8 cellular contexts compared by ENCODE assay signal in the genomic region with DNA sequence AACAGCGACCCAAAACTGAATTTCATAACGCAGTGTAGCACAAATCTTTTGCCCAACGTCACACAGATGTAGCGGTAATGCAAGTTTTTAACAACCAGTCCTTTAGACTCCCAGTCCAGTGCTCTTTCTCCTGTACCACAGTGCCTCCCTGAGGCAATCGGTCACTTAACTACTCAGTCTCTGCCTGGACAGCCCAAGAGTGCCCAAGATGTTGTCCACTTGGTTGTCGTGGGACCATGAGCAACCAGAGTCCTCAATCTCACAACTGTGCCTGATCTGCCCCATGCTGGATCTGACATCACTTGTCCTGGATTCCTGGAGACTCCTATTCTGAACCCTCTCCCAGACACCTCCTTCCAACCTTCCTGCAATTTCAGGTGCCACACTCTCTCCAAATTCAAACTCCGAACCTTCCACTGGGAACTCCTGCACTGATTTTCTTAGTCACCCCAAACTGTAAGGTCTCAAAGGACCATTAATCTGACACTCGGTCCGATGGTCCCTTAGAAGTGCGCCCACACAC. TPM values are rescaled to one million over a fixed set of nuclear protein-coding genes. Genes with fewer than 3 reads are reported as not detected.
DNase-seq lines count a peak whose midpoint lies in the region; ATAC-seq and TF ChIP-seq lines count a peak whose summit lies in the region.

No MANE protein-coding gene starts in this region.

- H3K9me3 Mint-ChIP-seq in activated CD4-positive, alpha-beta T cell treated with anti-CD3 and anti-CD28 coated beads, Interleukin-2, amount 10 ng/mL, durations not matched to agents 7 days and 5 days, result no peaks in the 10 kb centered on the region
- H3K9me3 Mint-ChIP-seq in T-cell, result no peaks in the 10 kb centered on the region
- H3K9me3 Mint-ChIP-seq in neural progenitor cell, result peaks cover 3% of the 10 kb centered on the region

- intact Hi-C loops in esophagus squamous epithelium (cut with DNase I), result no loop called here

- no peaks in the 10 kb centered on the region for H3K27me3 ChIP-seq in esophagus squamous epithelium
- H3K27me3 ChIP-seq in neural progenitor cell, result no peaks in the 10 kb centered on the region

- 3 to 38% methylated on average over 7 of the region's 10 CpGs for WGBS in esophagus squamous epithelium, 2 donors

- peak; percentile 7 for DNase-seq in activated CD4-positive, alpha-beta T cell treated with anti-CD3 and anti-CD28 coated beads, Interleukin-2, amount 10 ng/mL, durations not matched to agents 7 days and 5 days
- no peak for DNase-seq in activated CD4-positive, alpha-beta T cell treated with anti-CD3 and anti-CD28 coated beads for 4 hours
- DNase-seq in T-cell (no peak), esophagus squamous epithelium (lab: John Stamatoyannopoulos, UW) (no peak), neural progenitor cell (ENCODE audit: low spot score) (no peak), T1000 (lab: John Stamatoyannopoulos, UW) (no peak), NCI-H2029 (lab: John Stamatoyannopoulos, UW) (no peak)

- H2AFZ ChIP-seq in neural progenitor cell (replicated peaks), result peak overlapping the region; percentile 78

- H3K79me2 ChIP-seq in neural progenitor cell (ENCODE audit: low read depth), result peaks cover 37% of the 10 kb centered on the region

- H3K4me3 ChIP-seq in esophagus squamous epithelium (peak overlapping the region; percentile 62 to 79 (median 76)), neural progenitor cell (peak overlapping the region; percentile 62)

- CTCF ChIA-PET in activated CD4-positive, alpha-beta T cell treated with anti-CD3 and anti-CD28 coated beads, Interleukin-2, amount 10 ng/mL, durations not matched to agents 7 days and 5 days (lab: Charles Lee), result interaction anchor here (3.1 kb wide), 1 partner anchor 11 kb away, joined by 13 read pairs; the partner anchor contains the start of gene SLC9A6
- CTCF ChIA-PET in T-cell (lab: Charles Lee), result no interaction called here

- peaks cover 0 to 25% (median 0%) of the 10 kb centered on the region in 3 donors for H3K4me1 ChIP-seq in esophagus squamous epithelium
- H3K4me1 ChIP-seq in neural progenitor cell, result no peaks in the 10 kb centered on the region

- H4K20me1 ChIP-seq in neural progenitor cell (ENCODE audit: low read depth), result no peaks in the 10 kb centered on the region

- peak overlapping the region; percentile 90 to 96 (median 94) for H3K27ac ChIP-seq in esophagus squamous epithelium
- H3K27ac ChIP-seq in neural progenitor cell, result peak overlapping the region; percentile 73

- H3K36me3 Mint-ChIP-seq in activated CD4-positive, alpha-beta T cell treated with anti-CD3 and anti-CD28 coated beads, Interleukin-2, amount 10 ng/mL, durations not matched to agents 7 days and 5 days (ENCODE audit: low read depth), result no peaks in the 10 kb centered on the region
- H3K36me3 Mint-ChIP-seq in T-cell (no peaks in the 10 kb centered on the region), neural progenitor cell (no peaks in the 10 kb centered on the region)

- POLR2A ChIA-PET in activated CD4-positive, alpha-beta T cell treated with anti-CD3 and anti-CD28 coated beads, Interleukin-2, amount 10 ng/mL, durations not matched to agents 7 days and 5 days (lab: Charles Lee), result no interaction called here
- POLR2A ChIA-PET in T-cell (lab: Charles Lee), result interaction anchor here in 1 of 2 donors (0.9 kb wide), 1 partner anchor 11 kb away, joined by 5 read pairs; no protein-coding TSS in a partner anchor

- peak overlapping the region; percentile 76 for H3K4me2 ChIP-seq in neural progenitor cell

- TF ChIP-seq CTCF in esophagus squamous epithelium (IDR thresholded peaks at IDR 0.05) (no peak), neural progenitor cell (IDR thresholded peaks at IDR 0.05) (no peak)

- peaks cover 5% of the 10 kb centered on the region for H3F3A ChIP-seq in neural progenitor cell (ENCODE audit: low read depth)

- H3K9me3 ChIP-seq in esophagus squamous epithelium, result no peaks in the 10 kb centered on the region
- no peaks in the 10 kb centered on the region for H3K9me3 ChIP-seq in neural progenitor cell (ENCODE audit: low read depth)

- ATAC-seq in HG03025 (IDR thresholded peaks at IDR 0.05; ENCODE audit: low FRiP score, unreplicated experiment) (peak; percentile 8), T-cell (replicated peaks in 1 of 4) (peak in 1 of 4 experiments; percentile 9)

- no peaks in the 10 kb centered on the region for H3K27me3 Mint-ChIP-seq in activated CD4-positive, alpha-beta T cell treated with anti-CD3 and anti-CD28 coated beads, Interleukin-2, amount 10 ng/mL, durations not matched to agents 7 days and 5 days
- H3K27me3 Mint-ChIP-seq in T-cell (peaks cover 0 to 3% of the 10 kb centered on the region in 2 donors), neural progenitor cell (ENCODE audit: insufficient read depth, low read depth) (peaks cover 5% of the 10 kb centered on the region)

- peak overlapping the region; percentile 58 for H3K9ac ChIP-seq in neural progenitor cell

- H3K4me1 Mint-ChIP-seq in activated CD4-positive, alpha-beta T cell treated with anti-CD3 and anti-CD28 coated beads, Interleukin-2, amount 10 ng/mL, durations not matched to agents 7 days and 5 days, result peaks cover 41% of the 10 kb centered on the region
- H3K4me1 Mint-ChIP-seq in T-cell, result peaks cover 33 to 45% (median 38%) of the 10 kb centered on the region in 3 donors
- H3K4me1 Mint-ChIP-seq in neural progenitor cell, result peaks cover 19% of the 10 kb centered on the region

- peak overlapping the region; percentile 98 for H3K27ac Mint-ChIP-seq in activated CD4-positive, alpha-beta T cell treated with anti-CD3 and anti-CD28 coated beads, Interleukin-2, amount 10 ng/mL, durations not matched to agents 7 days and 5 days
- H3K27ac Mint-ChIP-seq in T-cell (peak overlapping the region; percentile 96 to 97), neural progenitor cell (peak overlapping the region; percentile 98)

- no peak for TF ChIP-seq POLR2A in esophagus squamous epithelium (IDR thresholded peaks at IDR 0.05)

- peak overlapping the region; percentile 88 for H3K4me3 Mint-ChIP-seq in activated CD4-positive, alpha-beta T cell treated with anti-CD3 and anti-CD28 coated beads, Interleukin-2, amount 10 ng/mL, durations not matched to agents 7 days and 5 days
- H3K4me3 Mint-ChIP-seq in T-cell (peak overlapping the region; percentile 97 to 99 (median 97)), neural progenitor cell (peak overlapping the region; percentile 93)

- no peaks in the 10 kb centered on the region for H3K36me3 ChIP-seq in esophagus squamous epithelium
- H3K36me3 ChIP-seq in neural progenitor cell, result no peaks in the 10 kb centered on the region

RNA-seq across cellular contexts. Expression of gene MMGT1, which starts 0.7 kb away (rescaled TPM):
- 10 to 100 TPM; 19.1 to 23.1 TPM for total RNA-seq in activated CD4-positive, alpha-beta T cell treated with anti-CD3 and anti-CD28 coated beads, Interleukin-2, amount 10 ng/mL, durations not matched to agents 7 days and 5 days
- total RNA-seq in T-cell (10 to 100 TPM; 21.1 to 27.7 (median 23.5) TPM), esophagus squamous epithelium (10 to 100 TPM; 10.6 to 24.0 (median 18.2) TPM), neural progenitor cell (ENCODE audit: low replicate concordance) (22.1 and 26.0 TPM in 2 replicates)

RNA-seq across cellular contexts. Expression of gene SLC9A6, which starts 12.1 kb away (rescaled TPM):
- 10 to 100 TPM; 17.2 to 17.6 TPM for total RNA-seq in activated CD4-positive, alpha-beta T cell treated with anti-CD3 and anti-CD28 coated beads, Interleukin-2, amount 10 ng/mL, durations not matched to agents 7 days and 5 days
- total RNA-seq in T-cell, result 10 to 100 TPM; 15.5 to 23.9 (median 17.3) TPM
- 10 to 100 TPM; 12.8 to 22.0 (median 13.1) TPM for total RNA-seq in esophagus squamous epithelium
- total RNA-seq in neural progenitor cell (ENCODE audit: low replicate concordance), result 23.5 and 24.2 TPM in 2 replicates
